Comparison of ENCODE assay signal across 18 cellular contexts in genomic region chr2:219533930-219534661, GRCh38. TPM values are rescaled to one million over a fixed set of nuclear protein-coding genes. Genes with fewer than 3 reads are reported as not detected.
"Had no signal": no experiment of that assay in that cellular context is flagged by ENCODE, and none has a peak within 500 bp of the region (broad histone marks: within the 10 kb centered on the region; RNA-seq: fewer than 3 reads in every experiment).

No MANE protein-coding gene starts in this region.

- H3K36me3 Mint-ChIP-seq: activated naive CD4-positive, alpha-beta T cell treated with anti-CD3 and anti-CD28 coated beads, Interleukin-2, amount 50 U/mL, for 72 hours; memory B cell; natural killer cell had no signal

- ATAC-seq: activated CD4-positive, CD25-positive, alpha-beta regulatory T cell treated with anti-CD3 and anti-CD28 coated beads, Interleukin-2, amount 50 U/mL, for 24 hours; activated naive CD4-positive, alpha-beta T cell treated with anti-CD3 and anti-CD28 coated beads, Interleukin-2, amount 50 U/mL, for 72 hours; esophagus mucosa; natural killer cell; right cardiac atrium had no signal

- H3K9me3 Mint-ChIP-seq: activated naive CD4-positive, alpha-beta T cell treated with anti-CD3 and anti-CD28 coated beads, Interleukin-2, amount 50 U/mL, for 72 hours; brain; endodermal cell; memory B cell; natural killer cell had no signal

- H3K4me3 ChIP-seq: stomach, thoracic aorta, uterus had no signal

- H3K27me3 ChIP-seq: uterus had no signal

- H3K4me3 Mint-ChIP-seq: brain, endodermal cell, memory B cell, natural killer cell had no signal

- H3K36me3 ChIP-seq: uterus had no signal

- FAIRE-seq: small intestine had no signal

- H3K9me3 ChIP-seq: stomach, thoracic aorta, uterus had no signal

- DNase-seq: amniotic stem cell, endodermal cell, glutamatergic neuron, natural killer cell, occipital lobe, right cardiac atrium, small intestine, stomach, uterus had no signal

- H3K27ac ChIP-seq: stomach, thoracic aorta, uterus had no signal

- H3K27ac Mint-ChIP-seq: activated naive CD4-positive, alpha-beta T cell treated with anti-CD3 and anti-CD28 coated beads, Interleukin-2, amount 50 U/mL, for 72 hours; endodermal cell; memory B cell; natural killer cell; progenitor cell of endocrine pancreas had no signal

- H3K4me1 ChIP-seq: uterus had no signal

RNA-seq across cellular contexts. Expression of gene TMEM198, which starts 9.7 kb away (rescaled TPM):
- total RNA-seq: dermis microvascular lymphatic vessel endothelial cell had no signal

RNA-seq across cellular contexts. Expression of gene ASIC4, which starts 19.8 kb away (rescaled TPM):
- total RNA-seq: dermis microvascular lymphatic vessel endothelial cell, esophagus mucosa, mucosa of gallbladder had no signal
